ENCODE assay signal across 25 cellular contexts in the genomic region with DNA sequence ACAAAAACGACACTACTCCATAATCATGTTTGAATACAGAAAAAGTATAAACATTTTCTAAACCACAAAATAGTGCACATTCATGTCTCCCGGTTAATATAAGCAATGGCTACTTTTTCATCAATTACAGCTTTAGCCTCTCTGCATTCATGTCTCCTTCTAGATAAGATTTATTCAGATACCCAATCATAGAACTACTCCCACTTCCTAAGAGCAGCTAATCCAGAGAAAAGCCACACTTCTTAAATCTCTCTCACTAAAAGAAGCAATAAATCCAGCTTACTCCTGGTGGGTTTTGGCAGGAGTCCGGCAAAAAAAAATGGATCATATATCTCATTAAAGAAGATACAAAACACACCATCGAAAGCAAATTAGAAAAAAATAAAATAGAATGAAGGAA. TPM values are rescaled to one million over a fixed set of nuclear protein-coding genes. Genes with fewer than 3 reads are reported as not detected.
DNase-seq lines count a peak whose midpoint lies in the region; FAIRE-seq and TF ChIP-seq lines count a peak whose summit lies in the region.
"Had no signal": no experiment of that assay in that cellular context is flagged by ENCODE, and none has a peak within 500 bp of the region (broad histone marks: within the 10 kb centered on the region; RNA-seq: fewer than 3 reads in every experiment).

No MANE protein-coding gene starts in this region.

- H3K27ac Mint-ChIP-seq in MCF 10A (ENCODE audit: low read depth, unreplicated experiment): peak overlapping the region; percentile 54
- H3K27ac Mint-ChIP-seq: CD4-positive, alpha-beta memory T cell had no signal

- no peak overlapping the region for H3K4me3 Mint-ChIP-seq in MCF 10A (ENCODE audit: unreplicated experiment)
- H3K4me3 Mint-ChIP-seq: CD4-positive, alpha-beta memory T cell had no signal

- TF ChIP-seq CTCF in MCF 10A (IDR thresholded peaks at IDR 0.05; ENCODE audit: unreplicated experiment) (no peak), mammary epithelial cell (conservative IDR thresholded peaks at IDR 0.05 in 1 of 2, IDR thresholded peaks at IDR 0.05 in 1 of 2; ENCODE audit: extremely low read depth in 1 of 2, insufficient read depth in 1 of 2, low read depth in 1 of 2, low read length in 2 of 2) (no peak), RWPE1 (conservative IDR thresholded peaks at IDR 0.05; ENCODE audit: low read depth) (no peak), WERI-Rb-1 (IDR thresholded peaks at IDR 0.05; ENCODE audit: low read depth, low read length) (no peak)

- no peak overlapping the region for H2AFZ ChIP-seq in mammary epithelial cell (ENCODE audit: low read depth, low read length)
- H2AFZ ChIP-seq: GM23248 had no signal

- H3K27me3 Mint-ChIP-seq in MCF 10A (ENCODE audit: insufficient read depth, unreplicated experiment): no peaks in the 10 kb centered on the region

- H4K20me1 ChIP-seq in mammary epithelial cell (ENCODE audit: insufficient read depth, low read length): no peaks in the 10 kb centered on the region
- H4K20me1 ChIP-seq: BLaER1 treated with 17β-estradiol and CSF1 and Interleukin-3, amounts not matched to agents 10 nM and 100 nM had no signal

- H3K79me2 ChIP-seq in mammary epithelial cell (ENCODE audit: insufficient read depth, low read length): no peaks in the 10 kb centered on the region

- WGBS in mammary epithelial cell (ENCODE audit: low coverage, missing lambda C conversion rate): 66% methylated on average over 4 of the region's 4 CpGs

- H3K4me1 Mint-ChIP-seq in MCF 10A (ENCODE audit: insufficient read depth, unreplicated experiment): peaks cover 13% of the 10 kb centered on the region
- H3K4me1 Mint-ChIP-seq: CD4-positive, alpha-beta memory T cell had no signal

- H3K4me2 ChIP-seq in mammary epithelial cell (ENCODE audit: insufficient read depth, low read depth, low read length): no peak overlapping the region
- H3K4me2 ChIP-seq: BLaER1 treated with 17β-estradiol and CSF1 and Interleukin-3, amounts not matched to agents 10 nM and 100 nM had no signal

- CTCF ChIA-PET in MCF 10A (lab: Yijun Ruan, JAX) (interaction anchor here (0.8 kb wide), 1 partner anchor 19 kb away, joined by 3 read pairs; no protein-coding TSS in a partner anchor), mammary epithelial cell (lab: Charles Lee; ENCODE audit: low non-redundant PET) (no interaction called here), RWPE1 (lab: Yijun Ruan, JAX) (no interaction called here)

- H3K9me3 Mint-ChIP-seq in MCF 10A (ENCODE audit: unreplicated experiment): no peaks in the 10 kb centered on the region

- peak; percentile 24 for FAIRE-seq in colon (lab: Jason Lieb, UNC)
- FAIRE-seq: GM12878, H1 had no signal

- H3K36me3 Mint-ChIP-seq in MCF 10A (ENCODE audit: insufficient read depth, unreplicated experiment): peaks cover 4% of the 10 kb centered on the region
- H3K36me3 Mint-ChIP-seq: CD4-positive, alpha-beta memory T cell had no signal

- DNase-seq in MCF 10A (ENCODE audit: unreplicated experiment) (no peak), mammary epithelial cell (no peak), NCI-H82 (lab: John Stamatoyannopoulos, UW) (peak; percentile 81), activated gamma-delta T cell treated with Interleukin-2 at 50 U/mL for 16 hours (no peak), RWPE1 (ENCODE audit: low spot score) (no peak), WERI-Rb-1 (no peak)
- no peak for DNase-seq in stimulated activated CD4-positive, alpha-beta T cell treated with anti-CD3 and anti-CD28 coated beads, Interleukin-4, amount 100 ng/mL, for 4 hours
- DNase-seq: ACHN; AML-193; BE2C; Calu3; CD4-positive, alpha-beta memory T cell; COR-L47; DMS 273 treated with DMSO at 0.1 percent for 48 hours; DMS79; EL; GDM1; GM23248; H7; HCEC 1CT had no signal

- H3K9ac ChIP-seq in mammary epithelial cell (ENCODE audit: insufficient read depth, low read length): no peak overlapping the region
- H3K9ac ChIP-seq: BLaER1 treated with 17β-estradiol and CSF1 and Interleukin-3, amounts not matched to agents 10 nM and 100 nM; GM23248 had no signal

- H3K36me3 ChIP-seq in mammary epithelial cell (ENCODE audit: insufficient read depth, low read length) (no peaks in the 10 kb centered on the region), WERI-Rb-1 (no peaks in the 10 kb centered on the region)
- H3K36me3 ChIP-seq: BE2C; BLaER1 treated with 17β-estradiol and CSF1 and Interleukin-3, amounts not matched to agents 10 nM and 100 nM had no signal

- in situ Hi-C loops in mammary epithelial cell (cut with MboI; ENCODE audit: low sequenced_read_pairs in 2 of 2): no loop called here

- no TSS peak for BruUV-seq in MCF 10A (replicated peaks; lab: Mats Ljungman, UMichigan)
- BruUV-seq in mammary epithelial cell (replicated peaks; lab: Mats Ljungman, UMichigan): no TSS peak

- POLR2A ChIA-PET in MCF 10A (lab: Yijun Ruan, JAX): interaction anchor here (0.9 kb wide), 2 partner anchors 9 to 20 kb away, joined by 3 to 4 read pairs; a partner anchor contains a TSS
- POLR2A ChIA-PET in RWPE1 (lab: Yijun Ruan, JAX; ENCODE audit: low non-redundant PET): no interaction called here

- H3K4me3 ChIP-seq in mammary epithelial cell (replicated peaks in 1 of 3; ENCODE audit: insufficient read depth in 1 of 3, low read depth in 2 of 3, low read length in 3 of 3) (no peak overlapping the region), WERI-Rb-1 (ENCODE audit: low read depth, low read length) (no peak overlapping the region)
- H3K4me3 ChIP-seq: BLaER1 treated with 17β-estradiol and CSF1 and Interleukin-3, amounts not matched to agents 10 nM and 100 nM; GM12878; GM23248 had no signal

- no peaks in the 10 kb centered on the region for H3K4me1 ChIP-seq in mammary epithelial cell (ENCODE audit: insufficient read depth, low read length)
- H3K4me1 ChIP-seq: BE2C; BLaER1 treated with 17β-estradiol and CSF1 and Interleukin-3, amounts not matched to agents 10 nM and 100 nM had no signal

- H3K27ac ChIP-seq in mammary epithelial cell (ENCODE audit: insufficient read depth, low read depth, low read length) (no peak overlapping the region), RWPE1 (no peak overlapping the region), WERI-Rb-1 (no peak overlapping the region)
- H3K27ac ChIP-seq: 22Rv1; BLaER1 treated with 17β-estradiol and CSF1 and Interleukin-3, amounts not matched to agents 10 nM and 100 nM; GM23248 had no signal

- intact Hi-C loops in MCF 10A (cut with micrococcal nuclease) (no loop called here), mammary epithelial cell (cut with micrococcal nuclease) (no loop called here)

- peaks cover 4% of the 10 kb centered on the region for H3K9me3 ChIP-seq in mammary epithelial cell (replicated peaks; ENCODE audit: insufficient read depth, low read length)
- no peaks in the 10 kb centered on the region for H3K9me3 ChIP-seq in WERI-Rb-1 (ENCODE audit: severe bottlenecking)
- H3K9me3 ChIP-seq: BE2C had no signal

- dilution Hi-C loops in mammary epithelial cell (cut with HindIII; ENCODE audit: low sequenced_read_pairs): no loop called here

- H3K27me3 ChIP-seq in mammary epithelial cell (ENCODE audit: insufficient read depth, low read length) (no peaks in the 10 kb centered on the region), WERI-Rb-1 (ENCODE audit: insufficient read depth, low read depth, severe bottlenecking) (no peaks in the 10 kb centered on the region)
- H3K27me3 ChIP-seq: BE2C; BLaER1 treated with 17β-estradiol and CSF1 and Interleukin-3, amounts not matched to agents 10 nM and 100 nM had no signal

RNA-seq across cellular contexts. Expression of a gene that starts 20.1 kb away (rescaled TPM):
- total RNA-seq in MCF 10A (2022) (14.9 and 19.0 TPM in 2 replicates), mammary epithelial cell (1 to 10 TPM; 4.8 to 6.0 TPM)
- polyA plus RNA-seq in mammary epithelial cell: 3.6 TPM
- 11.2 TPM for polyA minus RNA-seq in mammary epithelial cell
- polyA plus RNA-seq: GM12878 had no signal
